ENCODE assay signal across 8 cellular contexts in the genomic region with DNA sequence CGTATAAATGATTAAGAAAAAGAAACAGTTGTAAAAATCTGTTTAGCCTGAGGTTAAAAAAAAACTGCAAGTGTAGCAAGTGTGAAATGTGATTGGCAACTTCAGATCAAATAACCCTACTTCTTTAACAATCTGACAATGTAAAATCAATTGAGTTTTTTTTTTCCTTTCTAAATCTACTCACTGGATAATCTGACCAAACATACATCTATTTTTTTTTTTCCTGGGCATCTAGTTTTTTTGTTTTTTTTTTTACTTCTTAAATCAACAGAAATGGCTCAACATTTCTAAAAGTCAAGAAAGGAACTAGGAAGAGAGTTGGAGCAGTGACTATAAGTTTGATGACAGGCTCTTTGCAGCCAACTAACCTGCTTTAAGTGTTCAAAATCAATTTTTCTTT. TPM values are rescaled to one million over a fixed set of nuclear protein-coding genes. Genes with fewer than 3 reads are reported as not detected.
DNase-seq lines count a peak whose midpoint lies in the region; ATAC-seq, FAIRE-seq and TF ChIP-seq lines count a peak whose summit lies in the region.

No MANE protein-coding gene starts in this region.

- no peak for ATAC-seq in HG03442 (IDR thresholded peaks at IDR 0.05; ENCODE audit: unreplicated experiment)

- CTCF ChIA-PET in activated CD4-positive, alpha-beta memory T cell treated with anti-CD3 and anti-CD28 coated beads, Interleukin-2, amount 10 ng/mL, durations not matched to agents 7 days and 5 days (lab: Charles Lee), result interaction anchor here (0.7 to 5.0 kb wide), 15 partner anchors 10 to 208 kb away, joined by 3 to 39 read pairs (median 5); partner anchors contain the start of genes SUFU, TRIM8 and WBP1L

- TF ChIP-seq CTCF in testis (IDR thresholded peaks at IDR 0.05), result no peak

- peak overlapping the region; percentile 93 for H3K27ac Mint-ChIP-seq in activated CD4-positive, alpha-beta T cell treated with anti-CD3 and anti-CD28 coated beads, Interleukin-2, amount 10 ng/mL, durations not matched to agents 24 days and 14 days
- H3K27ac Mint-ChIP-seq in activated CD4-positive, alpha-beta memory T cell treated with anti-CD3 and anti-CD28 coated beads, Interleukin-2, amount 10 ng/mL, durations not matched to agents 7 days and 5 days, result peak overlapping the region; percentile 80

- no peak for TF ChIP-seq POLR2A in testis (IDR thresholded peaks at IDR 0.05)

- H3K4me1 ChIP-seq in testis, result peaks cover 19% of the 10 kb centered on the region

- peaks cover 36% of the 10 kb centered on the region for H3K4me1 Mint-ChIP-seq in activated CD4-positive, alpha-beta T cell treated with anti-CD3 and anti-CD28 coated beads, Interleukin-2, amount 10 ng/mL, durations not matched to agents 24 days and 14 days
- H3K4me1 Mint-ChIP-seq in activated CD4-positive, alpha-beta memory T cell treated with anti-CD3 and anti-CD28 coated beads, Interleukin-2, amount 10 ng/mL, durations not matched to agents 7 days and 5 days, result peaks cover 61% of the 10 kb centered on the region

- H3K9me3 ChIP-seq in testis, result no peaks in the 10 kb centered on the region

- peak overlapping the region; percentile 75 to 95 for H3K27ac ChIP-seq in testis

- H3K4me3 ChIP-seq in iPS-11a (ENCODE audit: low read depth, low read length), result peak overlapping the region; percentile 63
- H3K4me3 ChIP-seq in testis, result peak overlapping the region in 1 of 2 donors; percentile 99

- peak overlapping the region; percentile 80 for H3K4me3 Mint-ChIP-seq in activated CD4-positive, alpha-beta T cell treated with anti-CD3 and anti-CD28 coated beads, Interleukin-2, amount 10 ng/mL, durations not matched to agents 24 days and 14 days
- peak overlapping the region; percentile 82 for H3K4me3 Mint-ChIP-seq in activated CD4-positive, alpha-beta memory T cell treated with anti-CD3 and anti-CD28 coated beads, Interleukin-2, amount 10 ng/mL, durations not matched to agents 7 days and 5 days

- no peak for FAIRE-seq in RCC 7860 (lab: Jason Lieb, UNC)

- POLR2A ChIA-PET in activated CD4-positive, alpha-beta memory T cell treated with anti-CD3 and anti-CD28 coated beads, Interleukin-2, amount 10 ng/mL, durations not matched to agents 7 days and 5 days (lab: Charles Lee), result interaction anchor here (1.1 to 8.5 kb wide), 10 partner anchors 9 to 70 kb away, joined by 3 to 130 read pairs (median 18); partner anchors contain the start of genes TRIM8 and WBP1L

- no peaks in the 10 kb centered on the region for H3K36me3 ChIP-seq in testis (ENCODE audit: low read depth, missing control alignments)

- H3K36me3 Mint-ChIP-seq in activated CD4-positive, alpha-beta T cell treated with anti-CD3 and anti-CD28 coated beads, Interleukin-2, amount 10 ng/mL, durations not matched to agents 24 days and 14 days (ENCODE audit: low read depth), result peaks cover 11% of the 10 kb centered on the region
- H3K36me3 Mint-ChIP-seq in activated CD4-positive, alpha-beta memory T cell treated with anti-CD3 and anti-CD28 coated beads, Interleukin-2, amount 10 ng/mL, durations not matched to agents 7 days and 5 days (ENCODE audit: low read depth), result peaks cover 7% of the 10 kb centered on the region

- no peaks in the 10 kb centered on the region for H3K9me3 Mint-ChIP-seq in activated CD4-positive, alpha-beta T cell treated with anti-CD3 and anti-CD28 coated beads, Interleukin-2, amount 10 ng/mL, durations not matched to agents 24 days and 14 days
- no peaks in the 10 kb centered on the region for H3K9me3 Mint-ChIP-seq in activated CD4-positive, alpha-beta memory T cell treated with anti-CD3 and anti-CD28 coated beads, Interleukin-2, amount 10 ng/mL, durations not matched to agents 7 days and 5 days

- no peaks in the 10 kb centered on the region for H3K27me3 Mint-ChIP-seq in activated CD4-positive, alpha-beta T cell treated with anti-CD3 and anti-CD28 coated beads, Interleukin-2, amount 10 ng/mL, durations not matched to agents 24 days and 14 days
- H3K27me3 Mint-ChIP-seq in activated CD4-positive, alpha-beta memory T cell treated with anti-CD3 and anti-CD28 coated beads, Interleukin-2, amount 10 ng/mL, durations not matched to agents 7 days and 5 days, result no peaks in the 10 kb centered on the region

- 20 to 39% methylated on average over 1 of the region's 1 CpG for WGBS in testis, 2 donors

- no peak for DNase-seq in activated CD4-positive, alpha-beta T cell treated with anti-CD3 and anti-CD28 coated beads, Interleukin-2, amount 10 ng/mL, durations not matched to agents 24 days and 14 days
- DNase-seq in activated CD4-positive, alpha-beta T cell treated with anti-CD3 and anti-CD28 coated beads, Interleukin-2, amount 50 U/mL, for 48 hours, result no peak
- DNase-seq in activated CD4-positive, alpha-beta memory T cell treated with anti-CD3 and anti-CD28 coated beads, Interleukin-2, amount 10 ng/mL, durations not matched to agents 7 days and 5 days, result no peak
- DNase-seq in testis, result no peak
- DNase-seq in RCC 7860 (ENCODE audit: low spot score), result no peak
- no peak for DNase-seq in cortex of kidney (lab: John Stamatoyannopoulos, UW)

- H3K27me3 ChIP-seq in testis, result no peaks in the 10 kb centered on the region

- intact Hi-C loops in activated CD4-positive, alpha-beta T cell treated with anti-CD3 and anti-CD28 coated beads, Interleukin-2, amount 10 ng/mL, durations not matched to agents 24 days and 14 days (cut with micrococcal nuclease), result loop anchor here (5.0 kb wide), 3 partner anchors 36 to 654 kb away; partner anchors contain the start of gene TAF5
- intact Hi-C loops in testis (cut with DNase I; ENCODE audit: low total_unique reads), result loop anchor here (5.0 kb wide), 1 partner anchor 71 kb away; the partner anchor contains the start of gene TRIM8

RNA-seq across cellular contexts. Expression of gene ARL3, which starts 1.4 kb away (rescaled TPM):
- 6.3 and 6.4 TPM in 2 replicates for total RNA-seq in activated CD4-positive, alpha-beta T cell treated with anti-CD3 and anti-CD28 coated beads, Interleukin-2, amount 10 ng/mL, durations not matched to agents 24 days and 14 days
- 1 to 10 TPM; 5.7 to 6.1 TPM for total RNA-seq in activated CD4-positive, alpha-beta memory T cell treated with anti-CD3 and anti-CD28 coated beads, Interleukin-2, amount 10 ng/mL, durations not matched to agents 7 days and 5 days
- 10 to 100 TPM; 10.8 to 10.9 TPM for total RNA-seq in testis
- 25.2 TPM for polyA plus RNA-seq in testis (ENCODE audit: insufficient read depth, low read depth, low replicate concordance)

RNA-seq across cellular contexts. Expression of gene SFXN2, which starts 1.6 kb away (rescaled TPM):
- total RNA-seq in activated CD4-positive, alpha-beta T cell treated with anti-CD3 and anti-CD28 coated beads, Interleukin-2, amount 10 ng/mL, durations not matched to agents 24 days and 14 days, result 38.7 TPM in 2 replicates
- 10 to 100 TPM; 10.8 to 11.5 TPM for total RNA-seq in activated CD4-positive, alpha-beta memory T cell treated with anti-CD3 and anti-CD28 coated beads, Interleukin-2, amount 10 ng/mL, durations not matched to agents 7 days and 5 days
- total RNA-seq in testis, result 1 to 10 TPM; 5.6 to 9.8 TPM
- 4.4 TPM for polyA plus RNA-seq in testis (ENCODE audit: insufficient read depth, low read depth, low replicate concordance)

RNA-seq across cellular contexts. Expression of gene WBP1L, which starts 30.9 kb away (rescaled TPM):
- total RNA-seq in activated CD4-positive, alpha-beta T cell treated with anti-CD3 and anti-CD28 coated beads, Interleukin-2, amount 10 ng/mL, durations not matched to agents 24 days and 14 days, result 15.6 and 15.8 TPM in 2 replicates
- 10 to 100 TPM; 31.7 to 31.9 TPM for total RNA-seq in activated CD4-positive, alpha-beta memory T cell treated with anti-CD3 and anti-CD28 coated beads, Interleukin-2, amount 10 ng/mL, durations not matched to agents 7 days and 5 days
- total RNA-seq in testis, result 100 to 1,000 TPM; 113 to 165 TPM
- polyA plus RNA-seq in testis (ENCODE audit: insufficient read depth, low read depth, low replicate concordance), result 72.4 TPM
